Comparison of ENCODE assay signal across 1 cellular context in genomic region chr22:30459206-30460052, GRCh38.
TF ChIP-seq lines count a peak whose summit lies in the region.

No MANE protein-coding gene starts in this region.

TF ChIP-seq in K562, 482 proteins besides CTCF, POLR2A, EP300 and RAD21:
- TF ChIP-seq MIER1 (IDR thresholded peaks at IDR 0.05; ENCODE audit: low read depth) (peak; percentile 93), ZNF239 (CRISPR knock-in tag; IDR thresholded peaks at IDR 0.05) (no peak), HMBOX1 (IDR thresholded peaks at IDR 0.05) (no peak), REST (CRISPR knock-in tag; IDR thresholded peaks at IDR 0.05; ENCODE audit: low read depth) (peak; percentile 90), TCF7 (IDR thresholded peaks at IDR 0.05; ENCODE audit: borderline replicate concordance) (no peak), AFF1 (IDR thresholded peaks at IDR 0.05; ENCODE audit: low read depth in 1 of 2, partially characterized antibody in 2 of 2) (peak in 1 of 2 experiments; percentile 57), ZNF766 (CRISPR knock-in tag; conservative IDR thresholded peaks at IDR 0.05) (0 out of 2 replicates have a peak, but pooled peaks have one; percentile 33), ZNF511 (CRISPR knock-in tag; IDR thresholded peaks at IDR 0.05) (no peak), DDX20 (tag; IDR thresholded peaks at IDR 0.05; ENCODE audit: low read depth) (no peak), NCOA1 (IDR thresholded peaks at IDR 0.05; ENCODE audit: low read depth) (no peak), HDAC3 (IDR thresholded peaks at IDR 0.05; ENCODE audit: borderline replicate concordance, partially characterized antibody) (no peak), MGA (IDR thresholded peaks at IDR 0.05) (no peak), CHD4 (IDR thresholded peaks at IDR 0.05; ENCODE audit: insufficient read depth, insufficient replicate concordance, low read depth, low read length, poor library complexity, severe bottlenecking) (no peak), EHMT2 (IDR thresholded peaks at IDR 0.05) (peak; percentile 97), HMGN3 (IDR thresholded peaks at IDR 0.05; ENCODE audit: borderline replicate concordance, extremely low read depth, insufficient read length, low read depth, low read length) (no peak), ZNF695 (CRISPR knock-in tag; IDR thresholded peaks at IDR 0.05) (no peak), ZNF609 (CRISPR knock-in tag; IDR thresholded peaks at IDR 0.05; ENCODE audit: borderline replicate concordance) (no peak)
